10 cellular contexts compared by ENCODE assay signal in genomic region chr18:49628993-49629795, GRCh38.
DNase-seq lines count a peak whose midpoint lies in the region; ATAC-seq and TF ChIP-seq lines count a peak whose summit lies in the region.
"Had no signal": no experiment of that assay in that cellular context is flagged by ENCODE, and none has a peak within 500 bp of the region (broad histone marks: within the 10 kb centered on the region; RNA-seq: fewer than 3 reads in every experiment).

No MANE protein-coding gene starts in this region.

- TF ChIP-seq POLR2A in transverse colon (IDR thresholded peaks at IDR 0.05): no peak

- no peaks in the 10 kb centered on the region for H3K27me3 ChIP-seq in liver (ENCODE audit: control insufficient read depth in 4 of 4, insufficient read depth in 4 of 4, low read length in 3 of 4)
- H3K27me3 ChIP-seq in transverse colon: no peaks in the 10 kb centered on the region

- DNase-seq in NCI-H1092 treated with DMSO at 0.1 percent for 48 hours (lab: John Stamatoyannopoulos, UW) (peak; percentile 36), NCI-H1092 (lab: John Stamatoyannopoulos, UW) (no peak), cerebellar cortex (ENCODE audit: low spot score) (peak; percentile 76), transverse colon (peak; percentile 22), mesothelial cell of epicardium (ENCODE audit: low spot score in 2 of 2, unreplicated experiment in 2 of 2) (no peak), natural killer cell (no peak)
- DNase-seq: NCI-H2081 treated with DMSO at 0.1 percent for 48 hours had no signal

- H3K9me3 Mint-ChIP-seq in mesothelial cell of epicardium: no peaks in the 10 kb centered on the region
- H3K9me3 Mint-ChIP-seq in natural killer cell: no peaks in the 10 kb centered on the region

- TF ChIP-seq EP300 in transverse colon (IDR thresholded peaks at IDR 0.05; ENCODE audit: low read depth): no peak

- no peak for ATAC-seq in natural killer cell
- ATAC-seq in HG03095 (IDR thresholded peaks at IDR 0.05; ENCODE audit: unreplicated experiment): no peak
- ATAC-seq: A549 had no signal

- H3K4me3 ChIP-seq in liver (ENCODE audit: low read depth in 1 of 3, low read length in 3 of 3) (no peak overlapping the region), transverse colon (no peak overlapping the region)
- H3K4me3 ChIP-seq: A549 had no signal

- TF ChIP-seq CTCF in liver (IDR thresholded peaks at IDR 0.05; ENCODE audit: low read depth, low read length, missing input control): peak; percentile 64
- peak; percentile 14 to 43 (median 32) for TF ChIP-seq CTCF in transverse colon (IDR thresholded peaks at IDR 0.05)
- no peak for TF ChIP-seq CTCF in mesothelial cell of epicardium (IDR thresholded peaks at IDR 0.05; ENCODE audit: unreplicated experiment)
- TF ChIP-seq CTCF in natural killer cell (IDR thresholded peaks at IDR 0.05): no peak

- H3K27ac ChIP-seq in liver (ENCODE audit: low read depth in 1 of 2, low read length in 2 of 2) (peak overlapping the region; percentile 80 to 88), transverse colon (no peak overlapping the region)
- H3K27ac ChIP-seq: A549 had no signal

- peaks cover 20% of the 10 kb centered on the region for H3K27me3 Mint-ChIP-seq in mesothelial cell of epicardium (ENCODE audit: low read depth)
- H3K27me3 Mint-ChIP-seq in natural killer cell (ENCODE audit: low read depth in 2 of 2): peaks cover 16 to 17% of the 10 kb centered on the region in 2 donors

- H3K27ac Mint-ChIP-seq in mesothelial cell of epicardium (no peak overlapping the region), natural killer cell (no peak overlapping the region)

- in situ Hi-C loops in transverse colon (cut with MboI; ENCODE audit: low pct_ligation_motif_present in 1 of 4, low pct_unique_long_range_greater_than_20kb in 1 of 4, low sequenced_read_pairs in 3 of 4): no loop called here

- H3K4me1 Mint-ChIP-seq in mesothelial cell of epicardium (no peaks in the 10 kb centered on the region), natural killer cell (peaks cover 0 to 12% of the 10 kb centered on the region in 2 donors)

- H3K36me3 ChIP-seq in liver (ENCODE audit: control insufficient read depth in 4 of 4, insufficient read depth in 3 of 4, low read depth in 1 of 4, low read length in 3 of 4) (no peaks in the 10 kb centered on the region), transverse colon (no peaks in the 10 kb centered on the region)

- H3K9me3 ChIP-seq in liver (ENCODE audit: control insufficient read depth in 4 of 4, low read length in 3 of 4) (no peaks in the 10 kb centered on the region), transverse colon (no peaks in the 10 kb centered on the region)
- H3K9me3 ChIP-seq: A549 had no signal

- intact Hi-C loops in transverse colon (cut with DNase I; ENCODE audit: low total_unique reads) (no loop called here), natural killer cell (cut with micrococcal nuclease) (no loop called here)

- no peak overlapping the region for H3K9ac ChIP-seq in liver (ENCODE audit: low read depth in 1 of 2, low read length in 2 of 2)

- TF ChIP-seq RAD21 in liver (IDR thresholded peaks at IDR 0.05): peak; percentile 60 to 78

- 41% methylated on average over 15 of the region's 15 CpGs for WGBS in liver
- WGBS in transverse colon (ENCODE audit: low coverage in 1 of 2), 2 donors: 50 to 51% methylated on average over 8 to 14 of the region's 15 CpGs

- H3K36me3 Mint-ChIP-seq in mesothelial cell of epicardium (no peaks in the 10 kb centered on the region), natural killer cell (no peaks in the 10 kb centered on the region)

- H3K4me1 ChIP-seq in liver (ENCODE audit: control insufficient read depth in 4 of 4, insufficient read depth in 4 of 4, low read length in 3 of 4) (peaks cover 34 to 60% (median 54%) of the 10 kb centered on the region in 4 donors), transverse colon (peaks cover 0 to 14% (median 6%) of the 10 kb centered on the region in 4 donors)
- H3K4me1 ChIP-seq: A549 had no signal

- H3K4me3 Mint-ChIP-seq in mesothelial cell of epicardium: no peak overlapping the region
- H3K4me3 Mint-ChIP-seq in natural killer cell: no peak overlapping the region

TF ChIP-seq in liver, 16 proteins besides CTCF, POLR2A, EP300 and RAD21:
- TF ChIP-seq NR2F2 (IDR thresholded peaks at IDR 0.05) (peak; percentile 92), FOXA2 (IDR thresholded peaks at IDR 0.05) (peak; percentile 37), EGR1 (IDR thresholded peaks at IDR 0.05; ENCODE audit: low read depth in 2 of 2) (no peak), FOXA1 (IDR thresholded peaks at IDR 0.05) (peak; percentile 33), ATF3 (IDR thresholded peaks at IDR 0.05) (peak; percentile 62), HNF4A (conservative IDR thresholded peaks at IDR 0.05) (peak; percentile 97 to 99), YY1 (IDR thresholded peaks at IDR 0.05) (peak; percentile 41), HNF4G (IDR thresholded peaks at IDR 0.05) (peak; percentile 97), SP1 (IDR thresholded peaks at IDR 0.05) (peak; percentile 93), JUND (IDR thresholded peaks at IDR 0.05) (peak in 1 of 2 donors; percentile 75), TAF1 (conservative IDR thresholded peaks at IDR 0.05) (no peak), RXRA (IDR thresholded peaks at IDR 0.05) (peak; percentile 94), GABPA (IDR thresholded peaks at IDR 0.05 in 1 of 2, conservative IDR thresholded peaks at IDR 0.05 in 1 of 2) (no peak)
- TF ChIP-seq, protein P1, sequence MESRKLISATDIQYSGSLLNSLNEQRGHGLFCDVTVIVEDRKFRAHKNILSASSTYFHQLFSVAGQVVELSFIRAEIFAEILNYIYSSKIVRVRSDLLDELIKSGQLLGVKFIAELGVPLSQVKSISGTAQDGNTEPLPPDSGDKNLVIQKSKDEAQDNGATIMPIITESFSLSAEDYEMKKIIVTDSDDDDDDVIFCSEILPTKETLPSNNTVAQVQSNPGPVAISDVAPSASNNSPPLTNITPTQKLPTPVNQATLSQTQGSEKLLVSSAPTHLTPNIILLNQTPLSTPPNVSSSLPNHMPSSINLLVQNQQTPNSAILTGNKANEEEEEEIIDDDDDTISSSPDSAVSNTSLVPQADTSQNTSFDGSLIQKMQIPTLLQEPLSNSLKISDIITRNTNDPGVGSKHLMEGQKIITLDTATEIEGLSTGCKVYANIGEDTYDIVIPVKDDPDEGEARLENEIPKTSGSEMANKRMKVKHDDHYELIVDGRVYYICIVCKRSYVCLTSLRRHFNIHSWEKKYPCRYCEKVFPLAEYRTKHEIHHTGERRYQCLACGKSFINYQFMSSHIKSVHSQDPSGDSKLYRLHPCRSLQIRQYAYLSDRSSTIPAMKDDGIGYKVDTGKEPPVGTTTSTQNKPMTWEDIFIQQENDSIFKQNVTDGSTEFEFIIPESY (IDR thresholded peaks at IDR 0.05): peak; percentile 50
- TF ChIP-seq, protein P2, sequence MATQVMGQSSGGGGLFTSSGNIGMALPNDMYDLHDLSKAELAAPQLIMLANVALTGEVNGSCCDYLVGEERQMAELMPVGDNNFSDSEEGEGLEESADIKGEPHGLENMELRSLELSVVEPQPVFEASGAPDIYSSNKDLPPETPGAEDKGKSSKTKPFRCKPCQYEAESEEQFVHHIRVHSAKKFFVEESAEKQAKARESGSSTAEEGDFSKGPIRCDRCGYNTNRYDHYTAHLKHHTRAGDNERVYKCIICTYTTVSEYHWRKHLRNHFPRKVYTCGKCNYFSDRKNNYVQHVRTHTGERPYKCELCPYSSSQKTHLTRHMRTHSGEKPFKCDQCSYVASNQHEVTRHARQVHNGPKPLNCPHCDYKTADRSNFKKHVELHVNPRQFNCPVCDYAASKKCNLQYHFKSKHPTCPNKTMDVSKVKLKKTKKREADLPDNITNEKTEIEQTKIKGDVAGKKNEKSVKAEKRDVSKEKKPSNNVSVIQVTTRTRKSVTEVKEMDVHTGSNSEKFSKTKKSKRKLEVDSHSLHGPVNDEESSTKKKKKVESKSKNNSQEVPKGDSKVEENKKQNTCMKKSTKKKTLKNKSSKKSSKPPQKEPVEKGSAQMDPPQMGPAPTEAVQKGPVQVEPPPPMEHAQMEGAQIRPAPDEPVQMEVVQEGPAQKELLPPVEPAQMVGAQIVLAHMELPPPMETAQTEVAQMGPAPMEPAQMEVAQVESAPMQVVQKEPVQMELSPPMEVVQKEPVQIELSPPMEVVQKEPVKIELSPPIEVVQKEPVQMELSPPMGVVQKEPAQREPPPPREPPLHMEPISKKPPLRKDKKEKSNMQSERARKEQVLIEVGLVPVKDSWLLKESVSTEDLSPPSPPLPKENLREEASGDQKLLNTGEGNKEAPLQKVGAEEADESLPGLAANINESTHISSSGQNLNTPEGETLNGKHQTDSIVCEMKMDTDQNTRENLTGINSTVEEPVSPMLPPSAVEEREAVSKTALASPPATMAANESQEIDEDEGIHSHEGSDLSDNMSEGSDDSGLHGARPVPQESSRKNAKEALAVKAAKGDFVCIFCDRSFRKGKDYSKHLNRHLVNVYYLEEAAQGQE (IDR thresholded peaks at IDR 0.05): no peak
- TF ChIP-seq, protein P3, sequence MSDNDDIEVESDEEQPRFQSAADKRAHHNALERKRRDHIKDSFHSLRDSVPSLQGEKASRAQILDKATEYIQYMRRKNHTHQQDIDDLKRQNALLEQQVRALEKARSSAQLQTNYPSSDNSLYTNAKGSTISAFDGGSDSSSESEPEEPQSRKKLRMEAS (IDR thresholded peaks at IDR 0.05): peak; percentile 82

Comparison
In these comparisons a context has a peak if more than half of its experiments do, and no peak if none do; other contexts are left out.
1. DNase-seq: peak in NCI-H1092 treated with DMSO at 0.1 percent for 48 hours (single experiment), cerebellar cortex (single experiment) and transverse colon (single experiment); none in NCI-H1092 (single experiment), mesothelial cell of epicardium (0 of 2) and natural killer cell (single experiment).
2. H3K27ac ChIP-seq: peak in liver (2 of 2); none in transverse colon (0 of 4).
3. CTCF ChIP-seq: peak in liver (single experiment) and transverse colon (5 of 5); none in mesothelial cell of epicardium (single experiment) and natural killer cell (single experiment).